In the genomic region with DNA sequence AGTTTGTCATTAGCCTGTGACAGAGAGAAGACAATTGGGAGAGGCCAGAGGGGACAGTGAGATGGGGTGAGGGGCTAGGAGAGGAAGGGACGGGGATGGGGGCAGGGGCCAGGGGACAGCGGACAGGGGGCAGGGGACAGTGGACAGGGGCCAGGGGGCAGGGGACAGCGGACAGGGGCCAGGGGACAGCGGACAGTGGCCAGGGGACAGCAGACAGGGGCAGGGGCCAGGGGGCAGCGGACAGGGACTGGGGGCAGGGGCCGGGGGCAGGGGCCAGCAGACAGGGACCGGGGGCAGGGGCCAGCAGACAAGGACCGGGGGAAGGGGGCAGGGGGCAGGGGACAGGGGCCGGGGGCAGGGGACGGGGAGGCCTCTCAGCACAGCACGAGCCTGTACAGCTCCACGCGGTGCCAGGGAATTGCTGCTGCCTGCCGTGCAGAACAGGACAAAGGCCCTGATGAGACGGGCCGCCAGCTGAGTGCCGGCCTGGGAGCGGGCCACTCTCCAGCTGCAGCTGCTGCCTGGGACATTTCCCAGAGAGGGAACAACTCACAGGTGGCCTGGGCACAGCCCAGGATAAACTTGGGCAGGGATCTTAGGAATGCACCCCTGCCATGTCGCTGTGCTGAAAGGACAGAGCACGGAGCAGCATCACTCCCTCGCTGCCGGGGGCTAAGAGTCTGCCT, we compare ENCODE assay signal across 12 cellular contexts. TPM values are rescaled to one million over a fixed set of nuclear protein-coding genes. Genes with fewer than 3 reads are reported as not detected.
DNase-seq lines count a peak whose midpoint lies in the region; ATAC-seq and TF ChIP-seq lines count a peak whose summit lies in the region.
"Had no signal": no experiment of that assay in that cellular context is flagged by ENCODE, and none has a peak within 500 bp of the region (broad histone marks: within the 10 kb centered on the region; RNA-seq: fewer than 3 reads in every experiment).

No MANE protein-coding gene starts in this region.

- H3K27me3 ChIP-seq in dorsolateral prefrontal cortex (no peaks in the 10 kb centered on the region), stomach (no peaks in the 10 kb centered on the region)
- H3K27me3 ChIP-seq: adrenal gland had no signal

- H3K27ac ChIP-seq in dorsolateral prefrontal cortex = peak overlapping the region in 58 of 59 donors; percentile 47 to 95 (median 86)
- no peak overlapping the region for H3K27ac ChIP-seq in stomach
- H3K27ac ChIP-seq: adrenal gland had no signal

- H3K27me3 Mint-ChIP-seq in activated CD4-positive, alpha-beta T cell treated with anti-CD3 and anti-CD28 coated beads, Interleukin-2, amount 10 ng/mL, durations not matched to agents 7 days and 5 days = no peaks in the 10 kb centered on the region
- H3K27me3 Mint-ChIP-seq: stimulated activated naive CD8-positive, alpha-beta T cell treated with anti-CD3 and anti-CD28 coated beads, Interleukin-15, Interleukin-2, amounts not matched to agents 100 ng/mL and 50 ng/mL, for 24 hours had no signal

- H3K4me3 Mint-ChIP-seq in activated CD4-positive, alpha-beta T cell treated with anti-CD3 and anti-CD28 coated beads, Interleukin-2, amount 10 ng/mL, durations not matched to agents 7 days and 5 days = no peak overlapping the region
- H3K4me3 Mint-ChIP-seq: stimulated activated naive CD8-positive, alpha-beta T cell treated with anti-CD3 and anti-CD28 coated beads, Interleukin-15, Interleukin-2, amounts not matched to agents 100 ng/mL and 50 ng/mL, for 24 hours had no signal

- intact Hi-C loops in dorsolateral prefrontal cortex (cut with DNase I) = loop anchor here (2.0 to 10.0 kb wide), 6 partner anchors 45 to 363 kb away; partner anchors contain the start of gene DNAJC27 (in 1 of the 2)
- intact Hi-C loops in stomach (cut with DNase I; ENCODE audit: low total_unique reads) = no loop called here

- DNase-seq in activated CD4-positive, alpha-beta T cell treated with anti-CD3 and anti-CD28 coated beads, Interleukin-2, amount 10 ng/mL, durations not matched to agents 7 days and 5 days = no peak
- no peak for DNase-seq in activated CD4-positive, alpha-beta T cell treated with anti-CD3 and anti-CD28 coated beads for 4 hours
- DNase-seq in dorsolateral prefrontal cortex (peak; percentile 40 to 94 (median 90)), middle frontal gyrus (ENCODE audit: extremely low spot score, low spot score) (peak; percentile 54), stomach (peak; percentile 67), KBM-7 (no peak), T-helper 9 cell (no peak)
- DNase-seq: NCI-H187 treated with DMSO at 0.1 percent for 48 hours; stimulated activated CD4-positive, alpha-beta T cell treated with anti-CD3 and anti-CD28 coated beads, Interleukin-2, amount 100 ng/mL, for 24 hours had no signal

- in situ Hi-C loops in KBM-7 (cut with MboI; ENCODE audit: low pct_unique_long_range_greater_than_20kb, low sequenced_read_pairs) = loop anchor here (25.0 kb wide), 1 partner anchor 420 kb away; no protein-coding TSS in a partner anchor

- H3K9me3 ChIP-seq in stomach = no peaks in the 10 kb centered on the region
- H3K9me3 ChIP-seq: adrenal gland had no signal

- TF ChIP-seq CTCF in dorsolateral prefrontal cortex (IDR thresholded peaks at IDR 0.05 in 54 of 56, conservative IDR thresholded peaks at IDR 0.05 in 2 of 56; ENCODE audit: low read depth in 1 of 56, partially characterized antibody in 56 of 56) = peak in 4 of 56 donors; percentile 12 to 30 (median 13)
- TF ChIP-seq CTCF in stomach (IDR thresholded peaks at IDR 0.05) = no peak

- peaks cover 8 to 12% (median 10%) of the 10 kb centered on the region in 4 donors for H3K4me1 ChIP-seq in stomach

- H3K36me3 Mint-ChIP-seq in activated CD4-positive, alpha-beta T cell treated with anti-CD3 and anti-CD28 coated beads, Interleukin-2, amount 10 ng/mL, durations not matched to agents 7 days and 5 days (ENCODE audit: low read depth) = peaks cover 2% of the 10 kb centered on the region

- peaks cover 2% of the 10 kb centered on the region for H3K4me1 Mint-ChIP-seq in activated CD4-positive, alpha-beta T cell treated with anti-CD3 and anti-CD28 coated beads, Interleukin-2, amount 10 ng/mL, durations not matched to agents 7 days and 5 days

- ATAC-seq in activated CD4-positive, CD25-positive, alpha-beta regulatory T cell treated with anti-CD3 and anti-CD28 coated beads, Interleukin-2, amount 50 U/mL, for 24 hours = no peak

- no peaks in the 10 kb centered on the region for H3K9me3 Mint-ChIP-seq in activated CD4-positive, alpha-beta T cell treated with anti-CD3 and anti-CD28 coated beads, Interleukin-2, amount 10 ng/mL, durations not matched to agents 7 days and 5 days
- H3K9me3 Mint-ChIP-seq: stimulated activated naive CD8-positive, alpha-beta T cell treated with anti-CD3 and anti-CD28 coated beads, Interleukin-15, Interleukin-2, amounts not matched to agents 100 ng/mL and 50 ng/mL, for 24 hours had no signal

- H3K4me3 ChIP-seq in dorsolateral prefrontal cortex (peak overlapping the region in 3 of 59 donors; percentile 5 to 31 (median 21)), stomach (no peak overlapping the region)
- H3K4me3 ChIP-seq: adrenal gland had no signal

- CTCF ChIA-PET in activated CD4-positive, alpha-beta T cell treated with anti-CD3 and anti-CD28 coated beads, Interleukin-2, amount 10 ng/mL, durations not matched to agents 7 days and 5 days (lab: Charles Lee) = interaction anchor here (1.4 kb wide), 1 partner anchor 10 kb away, joined by 3 read pairs; no protein-coding TSS in a partner anchor

- H3K27ac Mint-ChIP-seq in activated CD4-positive, alpha-beta T cell treated with anti-CD3 and anti-CD28 coated beads, Interleukin-2, amount 10 ng/mL, durations not matched to agents 7 days and 5 days = peak overlapping the region; percentile 60
- H3K27ac Mint-ChIP-seq: stimulated activated naive CD8-positive, alpha-beta T cell treated with anti-CD3 and anti-CD28 coated beads, Interleukin-15, Interleukin-2, amounts not matched to agents 100 ng/mL and 50 ng/mL, for 24 hours had no signal

- POLR2A ChIA-PET in activated CD4-positive, alpha-beta T cell treated with anti-CD3 and anti-CD28 coated beads, Interleukin-2, amount 10 ng/mL, durations not matched to agents 7 days and 5 days (lab: Charles Lee) = no interaction called here

- no peak for TF ChIP-seq EP300 in stomach (IDR thresholded peaks at IDR 0.05)

- TF ChIP-seq POLR2A in stomach (IDR thresholded peaks at IDR 0.05) = no peak

- H3K36me3 ChIP-seq in stomach = peaks cover 0 to 49% (median 42%) of the 10 kb centered on the region in 4 donors
- H3K36me3 ChIP-seq: adrenal gland had no signal

- 56 to 71% (median 68%) methylated on average over 15 to 22 of the region's 22 CpGs for WGBS in stomach, 5 donors

RNA-seq across cellular contexts. Expression of gene CENPO, which starts 38.7 kb away (rescaled TPM):
- 10 to 100 TPM; 52.0 to 56.4 TPM for total RNA-seq in activated CD4-positive, alpha-beta T cell treated with anti-CD3 and anti-CD28 coated beads, Interleukin-2, amount 10 ng/mL, durations not matched to agents 7 days and 5 days
- 10 to 100 TPM in 27 of 120 experiments, 1 to 10 TPM in 93; 4.9 to 17.9 (median 8.5) TPM for total RNA-seq in dorsolateral prefrontal cortex
- 10 to 100 TPM in 1 of 5 donors, 1 to 10 TPM in 4; 1.3 to 70.0 (median 7.2) TPM for total RNA-seq in stomach
- 1 to 10 TPM; 1.4 to 3.1 (median 1.9) TPM for polyA plus RNA-seq in stomach

RNA-seq across cellular contexts. Expression of gene PTRHD1, which starts 38.7 kb away (rescaled TPM):
- 10 to 100 TPM; 31.8 to 33.1 TPM for total RNA-seq in activated CD4-positive, alpha-beta T cell treated with anti-CD3 and anti-CD28 coated beads, Interleukin-2, amount 10 ng/mL, durations not matched to agents 7 days and 5 days
- total RNA-seq in dorsolateral prefrontal cortex (10 to 100 TPM; 12.2 to 33.9 (median 21.9) TPM), stomach (10 to 100 TPM in 4 of 5 donors, 1 to 10 TPM in 1; 8.4 to 26.3 (median 18.0) TPM)
- 10 to 100 TPM; 31.3 to 41.0 (median 35.9) TPM for polyA plus RNA-seq in stomach

Comparison
In these comparisons a context has a peak if more than half of its experiments do, and no peak if none do; other contexts are left out.
1. DNase-seq: peak in dorsolateral prefrontal cortex (10 of 10), middle frontal gyrus (single experiment) and stomach (single experiment); none in activated CD4-positive, alpha-beta T cell treated with anti-CD3 and anti-CD28 coated beads, Interleukin-2, amount 10 ng/mL, durations not matched to agents 7 days and 5 days (single experiment), activated CD4-positive, alpha-beta T cell treated with anti-CD3 and anti-CD28 coated beads for 4 hours (0 of 2), KBM-7 (single experiment) and T-helper 9 cell (single experiment).
2. H3K27ac ChIP-seq: peak in dorsolateral prefrontal cortex (58 of 59); none in stomach (0 of 5).